16 cellular contexts compared by ENCODE assay signal in the genomic region with DNA sequence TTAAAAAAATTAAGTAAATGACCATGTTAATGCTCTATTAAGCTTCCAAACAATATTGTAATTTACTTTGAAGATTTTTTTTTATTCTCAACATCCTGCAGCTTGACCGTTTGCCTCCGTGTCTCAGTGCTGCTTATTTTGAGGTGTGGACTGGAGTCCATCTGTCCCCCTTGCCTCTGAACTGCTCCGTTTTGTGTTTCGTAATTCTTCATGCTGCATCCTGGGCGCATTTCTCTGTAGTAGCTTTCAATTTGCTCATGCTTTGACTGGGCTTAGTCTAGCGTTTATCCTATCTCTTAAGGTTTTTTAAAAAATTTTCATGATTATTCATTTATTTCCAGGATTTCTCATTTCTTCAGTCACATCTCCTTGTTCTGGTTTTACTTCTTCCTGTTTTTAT. TPM values are rescaled to one million over a fixed set of nuclear protein-coding genes. Genes with fewer than 3 reads are reported as not detected.
A peak's percentile ranks its signal among the peaks of the same experiment; 100 is the strongest.
DNase-seq lines count a peak whose midpoint lies in the region; ATAC-seq and TF ChIP-seq lines count a peak whose summit lies in the region.
"Had no signal": no experiment of that assay in that cellular context is flagged by ENCODE, and none has a peak within 500 bp of the region (broad histone marks: within the 10 kb centered on the region; RNA-seq: fewer than 3 reads in every experiment).

No MANE protein-coding gene starts in this region.

- DNase-seq in T-helper 2 cell treated with Interferon-gamma antibody and Interleukin-4, amounts not matched to agents 5 μg/mL and 100 μg/mL, for 36 hours (ENCODE audit: low spot score): no peak
- DNase-seq in T-helper 2 cell: no peak
- DNase-seq in CD8-positive, alpha-beta memory T cell: no peak
- no peak for DNase-seq in activated T-helper 2 cell treated with anti-CD3 and anti-CD28 coated beads, Interferon-gamma antibody, Interleukin-2, Interleukin-4, amounts not matched to agents 10 μg/mL and 5 μg/mL and 100 μg/mL, durations not matched to agents 14 hours and 24 hours and 36 hours (ENCODE audit: low spot score)
- DNase-seq in natural killer cell: no peak
- no peak for DNase-seq in AG08396 (ENCODE audit: low spot score)
- DNase-seq in stimulated activated naive CD4-positive, alpha-beta T cell treated with Interleukin-2 at 50 U/mL for 16 hours (lab: John Stamatoyannopoulos, UW): no peak
- no peak for DNase-seq in stomach
- DNase-seq: activated gamma-delta T cell, heart right ventricle, HFFc6, NCI-H226 had no signal

- no peak for ATAC-seq in natural killer cell
- ATAC-seq: heart right ventricle, Panc1 had no signal

- WGBS in stomach, 5 donors: 74 to 87% (median 78%) methylated on average over 6 of the region's 6 CpGs

- TF ChIP-seq POLR2A in stomach (IDR thresholded peaks at IDR 0.05): no peak

- H3K4me1 ChIP-seq in CD8-positive, alpha-beta memory T cell (ENCODE audit: insufficient read depth, low read length): peaks cover 51% of the 10 kb centered on the region
- H3K4me1 ChIP-seq in stomach: peaks cover 16 to 82% (median 53%) of the 10 kb centered on the region in 4 donors

- H3K4me1 Mint-ChIP-seq in T-helper 2 cell treated with Interferon-gamma antibody and Interleukin-4, amounts not matched to agents 5 μg/mL and 100 μg/mL, for 36 hours (ENCODE audit: low read depth): peaks cover 44% of the 10 kb centered on the region
- H3K4me1 Mint-ChIP-seq in CD8-positive, alpha-beta memory T cell: peaks cover 47 to 60% (median 53%) of the 10 kb centered on the region in 3 donors
- peaks cover 43% of the 10 kb centered on the region for H3K4me1 Mint-ChIP-seq in activated T-helper 2 cell treated with anti-CD3 and anti-CD28 coated beads, Interferon-gamma antibody, Interleukin-2, Interleukin-4, amounts not matched to agents 10 μg/mL and 5 μg/mL and 100 μg/mL, durations not matched to agents 14 hours and 24 hours and 36 hours (ENCODE audit: low read depth)
- peaks cover 40 to 42% of the 10 kb centered on the region in 2 donors for H3K4me1 Mint-ChIP-seq in natural killer cell

- no peak overlapping the region for H3K4me3 ChIP-seq in CD8-positive, alpha-beta memory T cell (ENCODE audit: low read length)
- no peak overlapping the region for H3K4me3 ChIP-seq in stomach
- H3K4me3 ChIP-seq: BLaER1 treated with 17β-estradiol and CSF1 and Interleukin-3, amounts not matched to agents 10 nM and 100 nM; heart right ventricle; lung; suprapubic skin had no signal

- H3K27me3 Mint-ChIP-seq in T-helper 2 cell treated with Interferon-gamma antibody and Interleukin-4, amounts not matched to agents 5 μg/mL and 100 μg/mL, for 36 hours (ENCODE audit: low read depth): no peaks in the 10 kb centered on the region
- H3K27me3 Mint-ChIP-seq in CD8-positive, alpha-beta memory T cell: no peaks in the 10 kb centered on the region
- no peaks in the 10 kb centered on the region for H3K27me3 Mint-ChIP-seq in activated T-helper 2 cell treated with anti-CD3 and anti-CD28 coated beads, Interferon-gamma antibody, Interleukin-2, Interleukin-4, amounts not matched to agents 10 μg/mL and 5 μg/mL and 100 μg/mL, durations not matched to agents 14 hours and 24 hours and 36 hours (ENCODE audit: low read depth)
- H3K27me3 Mint-ChIP-seq in natural killer cell (ENCODE audit: low read depth in 2 of 2): no peaks in the 10 kb centered on the region

- H3K36me3 Mint-ChIP-seq in T-helper 2 cell treated with Interferon-gamma antibody and Interleukin-4, amounts not matched to agents 5 μg/mL and 100 μg/mL, for 36 hours (ENCODE audit: low read depth): peaks cover 39% of the 10 kb centered on the region
- peaks cover 0 to 42% (median 3%) of the 10 kb centered on the region in 3 donors for H3K36me3 Mint-ChIP-seq in CD8-positive, alpha-beta memory T cell
- H3K36me3 Mint-ChIP-seq in activated T-helper 2 cell treated with anti-CD3 and anti-CD28 coated beads, Interferon-gamma antibody, Interleukin-2, Interleukin-4, amounts not matched to agents 10 μg/mL and 5 μg/mL and 100 μg/mL, durations not matched to agents 14 hours and 24 hours and 36 hours (ENCODE audit: low read depth): peaks cover 62% of the 10 kb centered on the region
- H3K36me3 Mint-ChIP-seq in natural killer cell: no peaks in the 10 kb centered on the region

- intact Hi-C loops in activated T-helper 2 cell treated with anti-CD3 and anti-CD28 coated beads, Interferon-gamma antibody, Interleukin-2, Interleukin-4, amounts not matched to agents 10 μg/mL and 5 μg/mL and 100 μg/mL, durations not matched to agents 14 hours and 24 hours and 36 hours (cut with micrococcal nuclease): loop anchor here (2.0 kb wide), 1 partner anchor 29 kb away; no protein-coding TSS in a partner anchor
- intact Hi-C loops in natural killer cell (cut with micrococcal nuclease) (no loop called here), stomach (cut with DNase I; ENCODE audit: low total_unique reads) (no loop called here)

- H3K27ac ChIP-seq in CD8-positive, alpha-beta memory T cell (ENCODE audit: low read depth, low read length): no peak overlapping the region
- peak overlapping the region in 1 of 5 donors; percentile 16 for H3K27ac ChIP-seq in stomach
- H3K27ac ChIP-seq: suprapubic skin had no signal

- CTCF ChIA-PET in CD8-positive, alpha-beta memory T cell (lab: Charles Lee): interaction anchor here (0.6 to 1.3 kb wide), 5 partner anchors 25 to 42 kb away, joined by 3 to 4 read pairs (median 3); no protein-coding TSS in a partner anchor

- no peaks in the 10 kb centered on the region for H3K9me3 ChIP-seq in CD8-positive, alpha-beta memory T cell (ENCODE audit: low read length)
- H3K9me3 ChIP-seq in stomach: no peaks in the 10 kb centered on the region
- H3K9me3 ChIP-seq: heart right ventricle, suprapubic skin had no signal

- H3K27ac Mint-ChIP-seq in T-helper 2 cell treated with Interferon-gamma antibody and Interleukin-4, amounts not matched to agents 5 μg/mL and 100 μg/mL, for 36 hours: peak overlapping the region; percentile 58
- H3K27ac Mint-ChIP-seq in CD8-positive, alpha-beta memory T cell: peak overlapping the region; percentile 38 to 74 (median 60)
- H3K27ac Mint-ChIP-seq in activated T-helper 2 cell treated with anti-CD3 and anti-CD28 coated beads, Interferon-gamma antibody, Interleukin-2, Interleukin-4, amounts not matched to agents 10 μg/mL and 5 μg/mL and 100 μg/mL, durations not matched to agents 14 hours and 24 hours and 36 hours: peak overlapping the region; percentile 76
- peak overlapping the region in 1 of 2 donors; percentile 68 for H3K27ac Mint-ChIP-seq in natural killer cell
- H3K27ac Mint-ChIP-seq: HFFc6 had no signal

- no peaks in the 10 kb centered on the region for H3K27me3 ChIP-seq in CD8-positive, alpha-beta memory T cell (ENCODE audit: insufficient read depth, low read length, poor library complexity, severe bottlenecking)
- no peaks in the 10 kb centered on the region for H3K27me3 ChIP-seq in stomach
- H3K27me3 ChIP-seq: BLaER1 treated with 17β-estradiol and CSF1 and Interleukin-3, amounts not matched to agents 10 nM and 100 nM; heart right ventricle; suprapubic skin had no signal

- no peaks in the 10 kb centered on the region for H3K9me3 Mint-ChIP-seq in T-helper 2 cell treated with Interferon-gamma antibody and Interleukin-4, amounts not matched to agents 5 μg/mL and 100 μg/mL, for 36 hours
- no peaks in the 10 kb centered on the region for H3K9me3 Mint-ChIP-seq in CD8-positive, alpha-beta memory T cell
- no peaks in the 10 kb centered on the region for H3K9me3 Mint-ChIP-seq in activated T-helper 2 cell treated with anti-CD3 and anti-CD28 coated beads, Interferon-gamma antibody, Interleukin-2, Interleukin-4, amounts not matched to agents 10 μg/mL and 5 μg/mL and 100 μg/mL, durations not matched to agents 14 hours and 24 hours and 36 hours
- no peaks in the 10 kb centered on the region for H3K9me3 Mint-ChIP-seq in natural killer cell
- H3K9me3 Mint-ChIP-seq: HFFc6 had no signal

- H3K4me3 Mint-ChIP-seq in T-helper 2 cell treated with Interferon-gamma antibody and Interleukin-4, amounts not matched to agents 5 μg/mL and 100 μg/mL, for 36 hours: peak overlapping the region; percentile 5
- H3K4me3 Mint-ChIP-seq in CD8-positive, alpha-beta memory T cell: peak overlapping the region; percentile 1 to 75 (median 40)
- peak overlapping the region; percentile 34 for H3K4me3 Mint-ChIP-seq in activated T-helper 2 cell treated with anti-CD3 and anti-CD28 coated beads, Interferon-gamma antibody, Interleukin-2, Interleukin-4, amounts not matched to agents 10 μg/mL and 5 μg/mL and 100 μg/mL, durations not matched to agents 14 hours and 24 hours and 36 hours (ENCODE audit: low read depth)
- peak overlapping the region; percentile 58 for H3K4me3 Mint-ChIP-seq in natural killer cell
- H3K4me3 Mint-ChIP-seq: HFFc6 had no signal

- TF ChIP-seq EP300 in stomach (IDR thresholded peaks at IDR 0.05): no peak

- no peak for TF ChIP-seq CTCF in natural killer cell (IDR thresholded peaks at IDR 0.05)
- TF ChIP-seq CTCF in stomach (IDR thresholded peaks at IDR 0.05): no peak

- H3K36me3 ChIP-seq in CD8-positive, alpha-beta memory T cell (ENCODE audit: insufficient read depth, low read length): no peaks in the 10 kb centered on the region
- peaks cover 0 to 15% (median 6%) of the 10 kb centered on the region in 4 donors for H3K36me3 ChIP-seq in stomach
- H3K36me3 ChIP-seq: suprapubic skin had no signal

- POLR2A ChIA-PET in CD8-positive, alpha-beta memory T cell (lab: Charles Lee): interaction anchor here (0.7 kb wide), 1 partner anchor 31 kb away, joined by 5 read pairs; no protein-coding TSS in a partner anchor

RNA-seq across cellular contexts. Expression of a gene that starts 37.8 kb away (rescaled TPM):
- total RNA-seq in CD8-positive, alpha-beta memory T cell: 10 to 100 TPM; 64.2 to 67.3 TPM
- 35.7 TPM for polyA plus RNA-seq in CD8-positive, alpha-beta memory T cell
- total RNA-seq in activated T-helper 2 cell treated with anti-CD3 and anti-CD28 coated beads, Interferon-gamma antibody, Interleukin-2, Interleukin-4, amounts not matched to agents 10 μg/mL and 5 μg/mL and 100 μg/mL, durations not matched to agents 14 hours and 24 hours and 36 hours: 93.2 and 94.6 TPM in 2 replicates
- total RNA-seq in natural killer cell (10 to 100 TPM; 52.9 to 64.5 (median 58.3) TPM), stomach (10 to 100 TPM; 13.9 to 26.8 (median 21.7) TPM)
- polyA plus RNA-seq in stomach: 10 to 100 TPM; 10.8 to 15.3 (median 13.8) TPM

Comparison
In these comparisons a context has a peak if more than half of its experiments do, and no peak if none do; other contexts are left out.
1. H3K4me3 Mint-ChIP-seq: peak in every context shown above with its lines; median percentile 58 in natural killer cell; 40 in CD8-positive, alpha-beta memory T cell; 34 in activated T-helper 2 cell treated with anti-CD3 and anti-CD28 coated beads, Interferon-gamma antibody, Interleukin-2, Interleukin-4, amounts not matched to agents 10 μg/mL and 5 μg/mL and 100 μg/mL, durations not matched to agents 14 hours and 24 hours and 36 hours; 5 in T-helper 2 cell treated with Interferon-gamma antibody and Interleukin-4, amounts not matched to agents 5 μg/mL and 100 μg/mL, for 36 hours.